8 cellular contexts compared by ENCODE assay signal in genomic region chr16:1535391-1536291, GRCh38. TPM values are rescaled to one million over a fixed set of nuclear protein-coding genes. Genes with fewer than 3 reads are reported as not detected.
A peak's percentile ranks its signal among the peaks of the same experiment; 100 is the strongest.
DNase-seq lines count a peak whose midpoint lies in the region; ATAC-seq and TF ChIP-seq lines count a peak whose summit lies in the region.

No MANE protein-coding gene starts in this region.

- no peaks in the 10 kb centered on the region for H3K9me3 ChIP-seq in sigmoid colon

- no peaks in the 10 kb centered on the region for H3K27me3 Mint-ChIP-seq in activated T-helper 17 cell treated with anti-CD3 and anti-CD28 coated beads, Interleukin-2, amount 50 U/mL, for 72 hours

- 71 to 78% methylated on average over 39 of the region's 39 CpGs for WGBS in sigmoid colon, 2 donors

- H3K27ac Mint-ChIP-seq in activated T-helper 17 cell treated with anti-CD3 and anti-CD28 coated beads, Interleukin-2, amount 50 U/mL, for 72 hours, result peak overlapping the region; percentile 97

- intact Hi-C loops in sigmoid colon (cut with DNase I), result no loop called here

- H3K4me3 Mint-ChIP-seq in activated T-helper 17 cell treated with anti-CD3 and anti-CD28 coated beads, Interleukin-2, amount 50 U/mL, for 72 hours, result peak overlapping the region; percentile 96

- H3K27me3 ChIP-seq in sigmoid colon, result no peaks in the 10 kb centered on the region

- H3K4me1 Mint-ChIP-seq in activated T-helper 17 cell treated with anti-CD3 and anti-CD28 coated beads, Interleukin-2, amount 50 U/mL, for 72 hours, result peaks cover 14% of the 10 kb centered on the region

- no peak for TF ChIP-seq POLR2A in sigmoid colon (IDR thresholded peaks at IDR 0.05)

- H3K4me1 ChIP-seq in sigmoid colon, result peaks cover 0 to 87% (median 75%) of the 10 kb centered on the region in 4 donors

- no peak for TF ChIP-seq EP300 in sigmoid colon (IDR thresholded peaks at IDR 0.05)

- no peaks in the 10 kb centered on the region for H3K9me3 Mint-ChIP-seq in activated T-helper 17 cell treated with anti-CD3 and anti-CD28 coated beads, Interleukin-2, amount 50 U/mL, for 72 hours

- peak overlapping the region; percentile 46 to 53 for H3K4me3 ChIP-seq in foreskin fibroblast (ENCODE audit: low read depth in 1 of 2, low read length in 2 of 2)
- H3K4me3 ChIP-seq in sigmoid colon, result peak overlapping the region; percentile 54 to 70 (median 59)

- ATAC-seq in activated T-helper 17 cell treated with anti-CD3 and anti-CD28 coated beads, Interleukin-2, amount 50 U/mL, for 72 hours (replicated peaks), result peak; percentile 46

- peak; percentile 21 for DNase-seq in GM10266 (ENCODE audit: extremely low spot score)
- DNase-seq in foreskin fibroblast, result peak in 1 of 2 donors; percentile 40
- DNase-seq in sigmoid colon, result no peak
- DNase-seq in GM03348 (ENCODE audit: low spot score), result no peak
- DNase-seq in amygdala (lab: John Stamatoyannopoulos, UW), result no peak
- no peak for DNase-seq in NCI-H2227 treated with DMSO at 0.1 percent for 48 hours (lab: John Stamatoyannopoulos, UW)
- no peak for DNase-seq in NCI-H526 treated with DMSO at 0.1 percent for 48 hours (lab: John Stamatoyannopoulos, UW)

- H3K27ac ChIP-seq in sigmoid colon, result peak overlapping the region; percentile 83 to 89 (median 88)

- peaks cover 18 to 51% (median 27%) of the 10 kb centered on the region in 4 donors for H3K36me3 ChIP-seq in sigmoid colon

- peaks cover 46% of the 10 kb centered on the region for H3K36me3 Mint-ChIP-seq in activated T-helper 17 cell treated with anti-CD3 and anti-CD28 coated beads, Interleukin-2, amount 50 U/mL, for 72 hours (ENCODE audit: low read depth)

- TF ChIP-seq CTCF in GM10266 (IDR thresholded peaks at IDR 0.05; ENCODE audit: control insufficient read depth, insufficient read depth, low read depth, missing control alignments) (no peak), foreskin fibroblast (IDR thresholded peaks at IDR 0.05; ENCODE audit: low read depth, low read length) (no peak), sigmoid colon (IDR thresholded peaks at IDR 0.05) (no peak)

RNA-seq across cellular contexts. Expression of gene TMEM204, which starts 2.2 kb away (rescaled TPM):
- total RNA-seq in activated T-helper 17 cell treated with anti-CD3 and anti-CD28 coated beads, Interleukin-2, amount 50 U/mL, for 72 hours, result 10 to 100 TPM; 14.3 to 22.5 TPM
- total RNA-seq in sigmoid colon, result 10 to 100 TPM; 38.0 to 46.0 (median 42.3) TPM
- 10 to 100 TPM in 2 of 3 donors, 1 to 10 TPM in 1; 2.5 to 16.2 (median 15.7) TPM for polyA plus RNA-seq in sigmoid colon

RNA-seq across cellular contexts. Expression of gene TELO2, which starts 42.5 kb away (rescaled TPM):
- 10 to 100 TPM; 49.2 to 67.9 TPM for total RNA-seq in activated T-helper 17 cell treated with anti-CD3 and anti-CD28 coated beads, Interleukin-2, amount 50 U/mL, for 72 hours
- total RNA-seq in sigmoid colon, result 10 to 100 TPM; 12.5 to 31.3 (median 18.1) TPM
- polyA plus RNA-seq in sigmoid colon, result 10 to 100 TPM; 10.4 to 60.3 (median 12.0) TPM

RNA-seq across cellular contexts. Expression of gene PTX4, which starts 46.9 kb away (rescaled TPM):
- total RNA-seq in activated T-helper 17 cell treated with anti-CD3 and anti-CD28 coated beads, Interleukin-2, amount 50 U/mL, for 72 hours, result not detected
- total RNA-seq in sigmoid colon, result not detected
- not detected for polyA plus RNA-seq in sigmoid colon
